In the genomic region with DNA sequence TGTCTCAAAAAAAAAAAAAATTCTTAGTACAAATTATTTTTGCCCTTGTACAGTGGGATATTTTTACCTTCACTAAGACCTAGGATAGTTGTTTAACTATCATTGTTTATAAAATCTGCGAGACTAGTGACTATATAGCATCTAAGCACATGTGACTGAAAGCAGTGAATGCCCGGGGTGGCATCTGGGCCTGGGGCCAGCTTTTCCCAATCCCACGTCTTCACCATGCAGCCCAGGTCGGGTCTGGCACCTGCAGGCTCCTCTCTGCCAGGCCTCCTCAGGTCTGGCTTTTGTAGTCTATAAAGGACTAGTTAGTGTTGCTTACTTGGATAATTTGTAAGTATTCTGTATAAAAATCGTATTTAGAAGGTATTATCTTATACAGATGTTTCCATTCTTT, we compare ENCODE assay signal across 19 cellular contexts. TPM values are rescaled to one million over a fixed set of nuclear protein-coding genes. Genes with fewer than 3 reads are reported as not detected.
"Had no signal": no experiment of that assay in that cellular context is flagged by ENCODE, and none has a peak within 500 bp of the region (broad histone marks: within the 10 kb centered on the region; RNA-seq: fewer than 3 reads in every experiment).

No MANE protein-coding gene starts in this region.

- H3K4me1 ChIP-seq: pancreas, stomach had no signal

- H3K4me3 ChIP-seq: coronary artery, lung, pancreas, smooth muscle cell, stomach, thyroid gland had no signal

- H3K4me1 Mint-ChIP-seq: memory B cell; natural killer cell; neural crest cell; stimulated activated effector memory CD8-positive, alpha-beta T cell treated with anti-CD3 and anti-CD28 coated beads, Interleukin-12 subunit alpha, Interleukin-12 subunit beta, amount 100 ng/mL, for 72 hours had no signal

- H3K4me3 Mint-ChIP-seq: memory B cell; natural killer cell; neural crest cell; stimulated activated effector memory CD8-positive, alpha-beta T cell treated with anti-CD3 and anti-CD28 coated beads, Interleukin-12 subunit alpha, Interleukin-12 subunit beta, amount 100 ng/mL, for 72 hours had no signal

- H3K27me3 Mint-ChIP-seq: memory B cell, progenitor cell of endocrine pancreas had no signal

- ATAC-seq: natural killer cell; pancreas; sciatic nerve; stimulated activated effector memory CD8-positive, alpha-beta T cell treated with anti-CD3 and anti-CD28 coated beads, Interleukin-12 subunit alpha, Interleukin-12 subunit beta, amount 100 ng/mL, for 72 hours had no signal

- H3K9me3 Mint-ChIP-seq: memory B cell; natural killer cell; neural crest cell; stimulated activated effector memory CD8-positive, alpha-beta T cell treated with anti-CD3 and anti-CD28 coated beads, Interleukin-12 subunit alpha, Interleukin-12 subunit beta, amount 100 ng/mL, for 72 hours had no signal

- DNase-seq: effector memory CD4-positive, alpha-beta T cell; natural killer cell; pancreas; stimulated activated CD4-positive, alpha-beta T cell treated with anti-CD3 and anti-CD28 coated beads, Interleukin-2, amount 100 ng/mL, for 24 hours; stimulated activated CD4-positive, alpha-beta T cell treated with anti-CD3 and anti-CD28 coated beads, Interleukin-4, amount 100 ng/mL, for 24 hours; stimulated activated naive CD4-positive, alpha-beta T cell treated with Interleukin-2 at 50 U/mL for 16 hours; stomach; thyroid gland; trophoblast cell had no signal

- H3K36me3 ChIP-seq: pancreas, thyroid gland had no signal

- H3K27me3 ChIP-seq: neutrophil, pancreas, stomach, thyroid gland had no signal

- H3K27ac Mint-ChIP-seq: memory B cell; natural killer cell; progenitor cell of endocrine pancreas; stimulated activated effector memory CD8-positive, alpha-beta T cell treated with anti-CD3 and anti-CD28 coated beads, Interleukin-12 subunit alpha, Interleukin-12 subunit beta, amount 100 ng/mL, for 72 hours had no signal

- H3K4me2 ChIP-seq: smooth muscle cell had no signal

- H3K36me3 Mint-ChIP-seq: natural killer cell had no signal

- H3K27ac ChIP-seq: coronary artery, neutrophil, pancreas, stomach had no signal

RNA-seq across cellular contexts. Expression of a gene that starts 40.8 kb away (rescaled TPM):
- total RNA-seq: mononuclear cell had no signal
